1 cellular context compared by ENCODE assay signal in genomic region chr6:5003604-5004372, GRCh38.
TF ChIP-seq lines count a peak whose summit lies in the region.

A gene with protein sequence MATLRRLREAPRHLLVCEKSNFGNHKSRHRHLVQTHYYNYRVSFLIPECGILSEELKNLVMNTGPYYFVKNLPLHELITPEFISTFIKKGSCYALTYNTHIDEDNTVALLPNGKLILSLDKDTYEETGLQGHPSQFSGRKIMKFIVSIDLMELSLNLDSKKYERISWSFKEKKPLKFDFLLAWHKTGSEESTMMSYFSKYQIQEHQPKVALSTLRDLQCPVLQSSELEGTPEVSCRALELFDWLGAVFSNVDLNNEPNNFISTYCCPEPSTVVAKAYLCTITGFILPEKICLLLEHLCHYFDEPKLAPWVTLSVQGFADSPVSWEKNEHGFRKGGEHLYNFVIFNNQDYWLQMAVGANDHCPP (minus strand): TSS chr6:5004037. CDS start chr6:5004002, 35 bp downstream.

TF ChIP-seq in K562, 482 proteins besides CTCF, POLR2A, EP300 and RAD21 (continued from another document and continues in another):
- no peak; a peak in 1 of 4 replicates for TF ChIP-seq ZMIZ1 (IDR thresholded peaks at IDR 0.05; ENCODE audit: low read depth in 2 of 2, low read length in 2 of 2)
- TF ChIP-seq ZNF3 (CRISPR knock-in tag; IDR thresholded peaks at IDR 0.05): no peak
- TF ChIP-seq ZNF41 (CRISPR knock-in tag; conservative IDR thresholded peaks at IDR 0.05): 0 out of 2 replicates have a peak, but pooled peaks have one; percentile 41
- no peak for TF ChIP-seq ZNF785 (CRISPR knock-in tag; IDR thresholded peaks at IDR 0.05)
- TF ChIP-seq RFX1 (IDR thresholded peaks at IDR 0.05): peak; percentile 56; the same call in 1 of the 2 replicates
- TF ChIP-seq STAT5A (IDR thresholded peaks at IDR 0.05; ENCODE audit: borderline replicate concordance, low read length): no peak
- TF ChIP-seq PHTF2 (CRISPR knock-in tag; IDR thresholded peaks at IDR 0.05): no peak
- no peak for TF ChIP-seq CLOCK (CRISPR knock-in tag; IDR thresholded peaks at IDR 0.05; ENCODE audit: borderline replicate concordance)
- TF ChIP-seq, protein P1, sequence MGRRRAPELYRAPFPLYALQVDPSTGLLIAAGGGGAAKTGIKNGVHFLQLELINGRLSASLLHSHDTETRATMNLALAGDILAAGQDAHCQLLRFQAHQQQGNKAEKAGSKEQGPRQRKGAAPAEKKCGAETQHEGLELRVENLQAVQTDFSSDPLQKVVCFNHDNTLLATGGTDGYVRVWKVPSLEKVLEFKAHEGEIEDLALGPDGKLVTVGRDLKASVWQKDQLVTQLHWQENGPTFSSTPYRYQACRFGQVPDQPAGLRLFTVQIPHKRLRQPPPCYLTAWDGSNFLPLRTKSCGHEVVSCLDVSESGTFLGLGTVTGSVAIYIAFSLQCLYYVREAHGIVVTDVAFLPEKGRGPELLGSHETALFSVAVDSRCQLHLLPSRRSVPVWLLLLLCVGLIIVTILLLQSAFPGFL (CRISPR knock-in tag; IDR thresholded peaks at IDR 0.05): no peak
- TF ChIP-seq CREB3L1 (IDR thresholded peaks at IDR 0.05; ENCODE audit: borderline replicate concordance, low read depth): peak; percentile 89
- no peak for TF ChIP-seq SMARCA5 (IDR thresholded peaks at IDR 0.05)
- TF ChIP-seq TEAD2 (tag; IDR thresholded peaks at IDR 0.05): no peak
- no peak for TF ChIP-seq CEBPB (tag; IDR thresholded peaks at IDR 0.05)
- TF ChIP-seq GATAD2A (IDR thresholded peaks at IDR 0.05): no peak
- TF ChIP-seq NCOA4 (IDR thresholded peaks at IDR 0.05; ENCODE audit: partially characterized antibody): no peak
- peak; percentile 89 for TF ChIP-seq TAF1 (IDR thresholded peaks at IDR 0.05; ENCODE audit: control insufficient read depth, extremely low read depth, insufficient read depth, low read length, severe bottlenecking)
- peak; percentile 93 for TF ChIP-seq ZBTB7A (IDR thresholded peaks at IDR 0.05; ENCODE audit: borderline replicate concordance, control insufficient read depth, low read depth, low read length)
- TF ChIP-seq EHMT2 (IDR thresholded peaks at IDR 0.05): peak; percentile 23; the same call in 1 of the 2 replicates
- TF ChIP-seq ZNF609 (CRISPR knock-in tag; IDR thresholded peaks at IDR 0.05; ENCODE audit: borderline replicate concordance): no peak
- TF ChIP-seq CBX2 (IDR thresholded peaks at IDR 0.05; ENCODE audit: insufficient read depth, low read length, poor library complexity, severe bottlenecking): no peak
- no peak for TF ChIP-seq CBFA2T3 (IDR thresholded peaks at IDR 0.05)
- TF ChIP-seq, protein P2, sequence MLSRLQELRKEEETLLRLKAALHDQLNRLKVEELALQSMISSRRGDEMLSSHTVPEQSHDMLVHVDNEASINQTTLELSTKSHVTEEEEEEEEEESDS (CRISPR knock-in tag; IDR thresholded peaks at IDR 0.05): no peak
- peak; percentile 85 for TF ChIP-seq ZNF395 (CRISPR knock-in tag; IDR thresholded peaks at IDR 0.05)
- no peak for TF ChIP-seq ZNF695 (CRISPR knock-in tag; IDR thresholded peaks at IDR 0.05)
- TF ChIP-seq HDGF (IDR thresholded peaks at IDR 0.05): no peak
- no peak for TF ChIP-seq PRMT5 (CRISPR knock-in tag; IDR thresholded peaks at IDR 0.05)
- TF ChIP-seq EZH2 (IDR thresholded peaks at IDR 0.05; ENCODE audit: borderline replicate concordance, low read depth, low read length): no peak
- TF ChIP-seq MEF2D (tag; conservative IDR thresholded peaks at IDR 0.05; ENCODE audit: low read depth): peak; percentile 50; the same call in 1 of the 2 replicates
- TF ChIP-seq BRF2 (IDR thresholded peaks at IDR 0.05; ENCODE audit: borderline replicate concordance, insufficient read depth, insufficient read length): no peak
- TF ChIP-seq ZNF316 (IDR thresholded peaks at IDR 0.05): no peak
- peak; percentile 34 for TF ChIP-seq CCNT2 (IDR thresholded peaks at IDR 0.05; ENCODE audit: borderline replicate concordance, extremely low read depth, insufficient read length, low read depth, low read length)
- no peak for TF ChIP-seq CBX5 (IDR thresholded peaks at IDR 0.05; ENCODE audit: borderline replicate concordance, low read depth)
- no peak for TF ChIP-seq MTF1 (CRISPR knock-in tag; IDR thresholded peaks at IDR 0.05; ENCODE audit: borderline replicate concordance)
- TF ChIP-seq ZNF239 (CRISPR knock-in tag; IDR thresholded peaks at IDR 0.05): 0 out of 2 replicates have a peak, but pooled peaks have one; percentile 12
- TF ChIP-seq ZNF184 (CRISPR knock-in tag; IDR thresholded peaks at IDR 0.05): no peak
- no peak for TF ChIP-seq GABPB2 (CRISPR knock-in tag; conservative IDR thresholded peaks at IDR 0.05)
- no peak for TF ChIP-seq ZNF311 (CRISPR knock-in tag; IDR thresholded peaks at IDR 0.05)
- TF ChIP-seq ZNF707 (CRISPR knock-in tag; conservative IDR thresholded peaks at IDR 0.05): no peak
- TF ChIP-seq ZNF384 (IDR thresholded peaks at IDR 0.05; ENCODE audit: low read depth, low read length): no peak
- TF ChIP-seq ZNF780A (CRISPR knock-in tag; IDR thresholded peaks at IDR 0.05): no peak
- no peak for TF ChIP-seq STAT6 (CRISPR knock-in tag; IDR thresholded peaks at IDR 0.05)
- TF ChIP-seq KDM5B (IDR thresholded peaks at IDR 0.05; ENCODE audit: insufficient replicate concordance, low read depth, low read length): peak; percentile 56
